ENCODE assay signal across 1 cellular context in the genomic region with DNA sequence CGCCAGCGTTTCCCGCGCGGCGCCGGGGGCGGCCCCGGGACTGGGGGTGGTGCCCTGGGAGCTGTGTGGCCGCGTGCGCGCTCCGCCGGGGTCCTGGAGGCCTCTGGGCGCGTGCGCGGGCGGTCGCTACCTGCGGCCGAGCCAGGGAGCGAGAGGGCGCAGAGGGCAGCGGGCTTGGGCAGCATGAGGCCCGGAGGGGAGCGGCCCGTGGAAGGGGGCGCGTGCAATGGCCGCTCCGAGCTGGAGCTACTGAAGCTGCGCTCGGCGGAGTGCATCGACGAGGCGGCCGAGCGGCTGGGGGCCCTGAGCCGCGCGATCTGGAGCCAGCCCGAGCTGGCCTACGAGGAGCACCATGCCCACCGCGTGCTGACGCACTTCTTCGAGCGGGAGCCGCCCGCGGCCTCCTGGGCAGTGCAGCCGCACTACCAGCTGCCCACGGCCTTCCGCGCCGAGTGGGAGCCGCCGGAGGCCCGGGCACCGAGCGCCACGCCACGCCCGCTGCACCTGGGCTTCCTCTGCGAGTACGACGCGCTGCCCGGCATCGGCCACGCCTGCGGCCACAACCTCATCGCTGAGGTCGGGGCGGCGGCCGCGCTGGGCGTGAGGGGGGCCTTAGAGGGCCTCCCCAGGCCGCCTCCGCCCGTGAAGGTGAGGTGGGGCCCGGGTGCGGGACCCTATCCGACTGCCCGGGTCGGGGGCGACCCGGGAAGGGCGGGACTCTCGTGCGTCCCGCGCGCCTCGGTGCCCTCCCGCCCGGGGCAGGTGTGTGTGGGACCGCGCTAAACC.
TF ChIP-seq lines count a peak whose summit lies in the region.

A gene with protein sequence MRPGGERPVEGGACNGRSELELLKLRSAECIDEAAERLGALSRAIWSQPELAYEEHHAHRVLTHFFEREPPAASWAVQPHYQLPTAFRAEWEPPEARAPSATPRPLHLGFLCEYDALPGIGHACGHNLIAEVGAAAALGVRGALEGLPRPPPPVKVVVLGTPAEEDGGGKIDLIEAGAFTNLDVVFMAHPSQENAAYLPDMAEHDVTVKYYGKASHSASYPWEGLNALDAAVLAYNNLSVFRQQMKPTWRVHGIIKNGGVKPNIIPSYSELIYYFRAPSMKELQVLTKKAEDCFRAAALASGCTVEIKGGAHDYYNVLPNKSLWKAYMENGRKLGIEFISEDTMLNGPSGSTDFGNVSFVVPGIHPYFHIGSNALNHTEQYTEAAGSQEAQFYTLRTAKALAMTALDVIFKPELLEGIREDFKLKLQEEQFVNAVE (plus strand): TSS at position 94 of the 786 bp plus-strand sequence. CDS start 90 bp downstream, at position 184.

TF ChIP-seq in GM23338, 12 proteins besides CTCF, POLR2A, EP300 and RAD21 (continued from another document):
- TF ChIP-seq, protein P1, sequence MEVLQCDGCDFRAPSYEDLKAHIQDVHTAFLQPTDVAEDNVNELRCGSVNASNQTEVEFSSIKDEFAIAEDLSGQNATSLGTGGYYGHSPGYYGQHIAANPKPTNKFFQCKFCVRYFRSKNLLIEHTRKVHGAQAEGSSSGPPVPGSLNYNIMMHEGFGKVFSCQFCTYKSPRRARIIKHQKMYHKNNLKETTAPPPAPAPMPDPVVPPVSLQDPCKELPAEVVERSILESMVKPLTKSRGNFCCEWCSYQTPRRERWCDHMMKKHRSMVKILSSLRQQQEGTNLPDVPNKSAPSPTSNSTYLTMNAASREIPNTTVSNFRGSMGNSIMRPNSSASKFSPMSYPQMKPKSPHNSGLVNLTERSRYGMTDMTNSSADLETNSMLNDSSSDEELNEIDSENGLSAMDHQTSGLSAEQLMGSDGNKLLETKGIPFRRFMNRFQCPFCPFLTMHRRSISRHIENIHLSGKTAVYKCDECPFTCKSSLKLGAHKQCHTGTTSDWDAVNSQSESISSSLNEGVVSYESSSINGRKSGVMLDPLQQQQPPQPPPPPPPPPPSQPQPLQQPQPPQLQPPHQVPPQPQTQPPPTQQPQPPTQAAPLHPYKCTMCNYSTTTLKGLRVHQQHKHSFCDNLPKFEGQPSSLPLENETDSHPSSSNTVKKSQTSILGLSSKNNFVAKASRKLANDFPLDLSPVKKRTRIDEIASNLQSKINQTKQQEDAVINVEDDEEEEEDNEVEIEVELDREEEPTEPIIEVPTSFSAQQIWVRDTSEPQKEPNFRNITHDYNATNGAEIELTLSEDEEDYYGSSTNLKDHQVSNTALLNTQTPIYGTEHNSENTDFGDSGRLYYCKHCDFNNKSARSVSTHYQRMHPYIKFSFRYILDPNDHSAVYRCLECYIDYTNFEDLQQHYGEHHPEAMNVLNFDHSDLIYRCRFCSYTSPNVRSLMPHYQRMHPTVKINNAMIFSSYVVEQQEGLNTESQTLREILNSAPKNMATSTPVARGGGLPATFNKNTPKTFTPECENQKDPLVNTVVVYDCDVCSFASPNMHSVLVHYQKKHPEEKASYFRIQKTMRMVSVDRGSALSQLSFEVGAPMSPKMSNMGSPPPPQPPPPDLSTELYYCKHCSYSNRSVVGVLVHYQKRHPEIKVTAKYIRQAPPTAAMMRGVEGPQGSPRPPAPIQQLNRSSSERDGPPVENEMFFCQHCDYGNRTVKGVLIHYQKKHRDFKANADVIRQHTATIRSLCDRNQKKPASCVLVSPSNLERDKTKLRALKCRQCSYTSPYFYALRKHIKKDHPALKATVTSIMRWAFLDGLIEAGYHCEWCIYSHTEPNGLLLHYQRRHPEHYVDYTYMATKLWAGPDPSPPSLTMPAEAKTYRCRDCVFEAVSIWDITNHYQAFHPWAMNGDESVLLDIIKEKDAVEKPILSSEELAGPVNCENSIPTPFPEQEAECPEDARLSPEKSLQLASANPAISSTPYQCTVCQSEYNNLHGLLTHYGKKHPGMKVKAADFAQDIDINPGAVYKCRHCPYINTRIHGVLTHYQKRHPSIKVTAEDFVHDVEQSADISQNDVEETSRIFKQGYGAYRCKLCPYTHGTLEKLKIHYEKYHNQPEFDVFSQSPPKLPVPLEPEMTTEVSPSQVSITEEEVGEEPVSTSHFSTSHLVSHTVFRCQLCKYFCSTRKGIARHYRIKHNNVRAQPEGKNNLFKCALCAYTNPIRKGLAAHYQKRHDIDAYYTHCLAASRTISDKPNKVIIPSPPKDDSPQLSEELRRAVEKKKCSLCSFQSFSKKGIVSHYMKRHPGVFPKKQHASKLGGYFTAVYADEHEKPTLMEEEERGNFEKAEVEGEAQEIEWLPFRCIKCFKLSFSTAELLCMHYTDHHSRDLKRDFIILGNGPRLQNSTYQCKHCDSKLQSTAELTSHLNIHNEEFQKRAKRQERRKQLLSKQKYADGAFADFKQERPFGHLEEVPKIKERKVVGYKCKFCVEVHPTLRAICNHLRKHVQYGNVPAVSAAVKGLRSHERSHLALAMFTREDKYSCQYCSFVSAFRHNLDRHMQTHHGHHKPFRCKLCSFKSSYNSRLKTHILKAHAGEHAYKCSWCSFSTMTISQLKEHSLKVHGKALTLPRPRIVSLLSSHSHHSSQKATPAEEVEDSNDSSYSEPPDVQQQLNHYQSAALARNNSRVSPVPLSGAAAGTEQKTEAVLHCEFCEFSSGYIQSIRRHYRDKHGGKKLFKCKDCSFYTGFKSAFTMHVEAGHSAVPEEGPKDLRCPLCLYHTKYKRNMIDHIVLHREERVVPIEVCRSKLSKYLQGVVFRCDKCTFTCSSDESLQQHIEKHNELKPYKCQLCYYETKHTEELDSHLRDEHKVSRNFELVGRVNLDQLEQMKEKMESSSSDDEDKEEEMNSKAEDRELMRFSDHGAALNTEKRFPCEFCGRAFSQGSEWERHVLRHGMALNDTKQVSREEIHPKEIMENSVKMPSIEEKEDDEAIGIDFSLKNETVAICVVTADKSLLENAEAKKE (CRISPR knock-in tag; IDR thresholded peaks at IDR 0.05), result no peak
- TF ChIP-seq, protein P2, sequence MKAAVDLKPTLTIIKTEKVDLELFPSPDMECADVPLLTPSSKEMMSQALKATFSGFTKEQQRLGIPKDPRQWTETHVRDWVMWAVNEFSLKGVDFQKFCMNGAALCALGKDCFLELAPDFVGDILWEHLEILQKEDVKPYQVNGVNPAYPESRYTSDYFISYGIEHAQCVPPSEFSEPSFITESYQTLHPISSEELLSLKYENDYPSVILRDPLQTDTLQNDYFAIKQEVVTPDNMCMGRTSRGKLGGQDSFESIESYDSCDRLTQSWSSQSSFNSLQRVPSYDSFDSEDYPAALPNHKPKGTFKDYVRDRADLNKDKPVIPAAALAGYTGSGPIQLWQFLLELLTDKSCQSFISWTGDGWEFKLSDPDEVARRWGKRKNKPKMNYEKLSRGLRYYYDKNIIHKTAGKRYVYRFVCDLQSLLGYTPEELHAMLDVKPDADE (IDR thresholded peaks at IDR 0.05), result no peak
- 0 out of 2 replicates have a peak, but pooled peaks have one; percentile 30 for TF ChIP-seq CREB1 (CRISPR knock-in tag; IDR thresholded peaks at IDR 0.05; ENCODE audit: low read depth)
